Comparison of ENCODE assay signal across 1 cellular context in the genomic region with DNA sequence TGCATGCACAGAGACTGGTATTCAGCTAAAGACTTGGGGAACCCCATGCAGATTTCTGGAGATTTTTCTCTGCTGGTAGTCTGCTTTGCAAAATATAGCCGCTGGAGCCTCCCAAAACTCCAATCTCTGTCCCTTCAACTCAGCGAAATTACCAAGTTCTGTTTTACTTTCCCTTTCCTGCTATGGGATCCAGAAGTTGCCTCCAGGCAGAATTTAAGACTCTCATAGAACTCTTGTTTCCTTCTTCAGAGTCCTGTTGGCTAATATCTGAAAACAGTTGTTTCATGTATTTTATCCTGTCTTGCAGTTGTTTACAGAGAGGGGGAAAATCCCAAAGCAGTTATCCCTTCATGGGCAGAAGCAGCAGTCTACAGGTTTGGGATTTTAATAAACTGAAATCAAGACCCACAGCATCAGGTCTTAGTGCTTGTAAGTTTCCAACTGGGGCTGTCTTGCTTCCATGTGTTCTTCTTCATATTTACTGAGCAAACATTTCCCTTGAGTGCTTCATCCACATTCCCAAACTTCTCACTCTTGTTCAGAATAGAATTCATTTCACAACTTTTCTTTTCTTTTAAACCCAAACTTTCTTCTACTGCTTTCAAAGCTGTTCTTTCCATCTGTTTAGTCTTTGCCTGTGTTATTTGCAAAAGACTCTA.
TF ChIP-seq lines count a peak whose summit lies in the region.

No MANE protein-coding gene starts in this region.

TF ChIP-seq in K562, 482 proteins besides CTCF, POLR2A, EP300 and RAD21 (continued from another document):
- TF ChIP-seq, protein P1, sequence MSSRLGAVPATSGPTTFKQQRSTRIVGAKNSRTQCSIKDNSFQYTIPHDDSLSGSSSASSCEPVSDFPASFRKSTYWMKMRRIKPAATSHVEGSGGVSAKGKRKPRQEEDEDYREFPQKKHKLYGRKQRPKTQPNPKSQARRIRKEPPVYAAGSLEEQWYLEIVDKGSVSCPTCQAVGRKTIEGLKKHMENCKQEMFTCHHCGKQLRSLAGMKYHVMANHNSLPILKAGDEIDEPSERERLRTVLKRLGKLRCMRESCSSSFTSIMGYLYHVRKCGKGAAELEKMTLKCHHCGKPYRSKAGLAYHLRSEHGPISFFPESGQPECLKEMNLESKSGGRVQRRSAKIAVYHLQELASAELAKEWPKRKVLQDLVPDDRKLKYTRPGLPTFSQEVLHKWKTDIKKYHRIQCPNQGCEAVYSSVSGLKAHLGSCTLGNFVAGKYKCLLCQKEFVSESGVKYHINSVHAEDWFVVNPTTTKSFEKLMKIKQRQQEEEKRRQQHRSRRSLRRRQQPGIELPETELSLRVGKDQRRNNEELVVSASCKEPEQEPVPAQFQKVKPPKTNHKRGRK (tag; IDR thresholded peaks at IDR 0.05) = no peak
- TF ChIP-seq, protein P2, sequence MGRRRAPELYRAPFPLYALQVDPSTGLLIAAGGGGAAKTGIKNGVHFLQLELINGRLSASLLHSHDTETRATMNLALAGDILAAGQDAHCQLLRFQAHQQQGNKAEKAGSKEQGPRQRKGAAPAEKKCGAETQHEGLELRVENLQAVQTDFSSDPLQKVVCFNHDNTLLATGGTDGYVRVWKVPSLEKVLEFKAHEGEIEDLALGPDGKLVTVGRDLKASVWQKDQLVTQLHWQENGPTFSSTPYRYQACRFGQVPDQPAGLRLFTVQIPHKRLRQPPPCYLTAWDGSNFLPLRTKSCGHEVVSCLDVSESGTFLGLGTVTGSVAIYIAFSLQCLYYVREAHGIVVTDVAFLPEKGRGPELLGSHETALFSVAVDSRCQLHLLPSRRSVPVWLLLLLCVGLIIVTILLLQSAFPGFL (CRISPR knock-in tag; IDR thresholded peaks at IDR 0.05) = no peak
